8 cellular contexts compared by ENCODE assay signal in the genomic region with DNA sequence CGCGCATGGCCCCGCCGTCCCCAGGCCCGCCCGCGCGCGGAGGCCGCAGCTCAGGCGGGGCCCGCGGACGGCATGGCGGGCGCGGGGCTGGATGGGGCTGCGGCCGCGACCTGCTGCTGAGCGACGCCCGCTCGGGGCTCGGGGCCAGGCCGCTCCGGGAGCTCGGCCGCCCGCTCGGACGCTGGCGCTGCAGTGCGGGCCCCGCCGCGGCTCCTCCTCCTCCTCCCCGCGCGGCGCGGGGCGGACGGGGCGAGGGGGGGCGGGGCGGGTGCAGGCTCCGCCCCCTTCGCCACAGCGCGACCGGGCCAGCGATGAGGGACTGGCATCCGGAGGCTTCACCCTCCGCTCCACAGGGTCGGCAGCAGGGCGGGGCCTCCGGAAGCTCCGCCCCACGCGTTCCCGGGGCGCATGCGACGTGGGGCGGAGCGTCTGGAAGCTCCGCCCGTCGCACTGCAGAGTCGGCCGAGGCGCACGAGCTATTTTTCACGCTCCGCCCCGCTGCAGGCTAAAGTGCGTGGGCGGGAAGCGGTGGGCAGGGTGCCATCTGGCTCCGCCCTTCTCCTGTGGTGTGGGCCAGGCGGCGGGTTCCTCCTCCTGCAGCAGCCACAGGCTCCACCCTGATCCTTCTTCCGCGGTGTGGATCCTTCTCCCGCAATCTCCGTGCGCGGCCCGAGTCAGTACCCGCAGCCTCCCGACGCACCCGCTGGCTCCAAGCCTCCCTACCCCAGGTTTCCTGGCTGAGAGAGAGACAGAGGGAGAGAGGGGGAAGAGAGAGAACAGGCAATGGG. TPM values are rescaled to one million over a fixed set of nuclear protein-coding genes. Genes with fewer than 3 reads are reported as not detected.
DNase-seq lines count a peak whose midpoint lies in the region; ATAC-seq, FAIRE-seq and TF ChIP-seq lines count a peak whose summit lies in the region.
"Not testable (repeated sequence)": the region's sequence is repeated elsewhere in the genome, so short reads cannot be mapped to it uniquely, and the experiment has no call there.

TSS of gene PKD1 (minus strand) at position 196 of the 788 bp plus-strand sequence. CDS start 209 bp downstream, outside the sequence.

- POLR2A ChIA-PET in A549 (lab: Yijun Ruan, JAX), result interaction anchor here (0.8 to 1.3 kb wide), 3 partner anchors 12 to 19 kb away, joined by 4 to 11 read pairs (median 4); partner anchors contain the start of gene TRAF7

- H3K4me2 ChIP-seq in A549, result peak within 1 kb of the TSS; percentile 77

- H3K9me3 ChIP-seq in A549; SK-N-MC (ENCODE audit: low read depth, low read length): not testable (repeated sequence)

- CTCF ChIA-PET in A549 (lab: Yijun Ruan, JAX), result interaction anchor here (1.9 to 6.7 kb wide), 2 partner anchors 111 to 131 kb away, joined by 7 to 117 read pairs; partner anchors contain the start of gene NHERF2

- H3K4me3 ChIP-seq in A549 (peak within 1 kb of the TSS; percentile 74), SK-N-MC (peak within 1 kb of the TSS; percentile 73), lower leg skin (ENCODE audit: low read depth, poor library complexity, severe bottlenecking) (peak within 1 kb of the TSS; percentile 45)

- not testable (repeated sequence) for FAIRE-seq in A549 (lab: Jason Lieb, UNC)
- peak; percentile 15 for FAIRE-seq in endometrium (lab: Jason Lieb, UNC)

- peak within 1 kb of the TSS; percentile 82 to 96 for H3K27ac ChIP-seq in A549
- not testable (repeated sequence) for H3K27ac ChIP-seq in SK-N-MC

- TF ChIP-seq EP300 in A549 (IDR thresholded peaks at IDR 0.05), result not testable (repeated sequence)

- H3K4me1 ChIP-seq in A549, result not testable (repeated sequence)

- ATAC-seq in A549 (peak; percentile 91), GM18498 (IDR thresholded peaks at IDR 0.05; ENCODE audit: unreplicated experiment) (peak; percentile 62)

- TF ChIP-seq RAD21 in A549 (conservative IDR thresholded peaks at IDR 0.05 in 1 of 2, IDR thresholded peaks at IDR 0.05 in 1 of 2), result not testable (repeated sequence)

- peak; percentile 48 to 94 for DNase-seq in A549 (ENCODE audit: low read depth in 1 of 2, low spot score in 1 of 2)
- DNase-seq in NCI-H1436 (lab: John Stamatoyannopoulos, UW), result peak; percentile 88
- not testable (repeated sequence) for DNase-seq in SK-N-MC (ENCODE audit: low read depth, low spot score)
- DNase-seq in activated T-helper 1 cell treated with Interleukin-2 at 50 U/mL for 16 hours (ENCODE audit: low read depth), result peak; percentile 98
- peak; percentile 97 to 99 for DNase-seq in lower leg skin (ENCODE audit: low spot score in 2 of 2)
- peak; percentile 93 to 98 for DNase-seq in stimulated activated CD4-positive, alpha-beta T cell treated with anti-CD3 and anti-CD28 coated beads, Interleukin-15, amount 100 ng/mL, for 48 hours (ENCODE audit: low read depth in 2 of 2)

- peak; percentile 47 for TF ChIP-seq POLR2A in A549 (IDR thresholded peaks at IDR 0.05; ENCODE audit: low read length)
- not testable (repeated sequence) for TF ChIP-seq POLR2A in lower leg skin (IDR thresholded peaks at IDR 0.05)

- TF ChIP-seq CTCF in A549 (IDR thresholded peaks at IDR 0.05); lower leg skin (IDR thresholded peaks at IDR 0.05): not testable (repeated sequence)

- intact Hi-C loops in lower leg skin (cut with DNase I; ENCODE audit: low total_unique reads), result not testable (repeated sequence)

- H3K9ac ChIP-seq in SK-N-MC (ENCODE audit: insufficient read length), result peak within 1 kb of the TSS; percentile 41

- H3K36me3 ChIP-seq in SK-N-MC (ENCODE audit: insufficient read depth, low read length), result not testable (repeated sequence)

- 1% methylated on average over 19 of the region's 94 CpGs for WGBS in A549 (ENCODE audit: missing lambda C conversion rate)
- WGBS in lower leg skin, 2 donors, result 0% methylated on average over 24 to 33 of the region's 94 CpGs

TF ChIP-seq in A549, 52 proteins besides CTCF, POLR2A, EP300 and RAD21:
- TF ChIP-seq JUN (IDR thresholded peaks at IDR 0.05), result peak in 1 of 2 experiments; percentile 53; a peak in 1 of 5 replicates
- TF ChIP-seq, protein P1, sequence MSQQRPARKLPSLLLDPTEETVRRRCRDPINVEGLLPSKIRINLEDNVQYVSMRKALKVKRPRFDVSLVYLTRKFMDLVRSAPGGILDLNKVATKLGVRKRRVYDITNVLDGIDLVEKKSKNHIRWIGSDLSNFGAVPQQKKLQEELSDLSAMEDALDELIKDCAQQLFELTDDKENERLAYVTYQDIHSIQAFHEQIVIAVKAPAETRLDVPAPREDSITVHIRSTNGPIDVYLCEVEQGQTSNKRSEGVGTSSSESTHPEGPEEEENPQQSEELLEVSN (IDR thresholded peaks at IDR 0.05; ENCODE audit: borderline replicate concordance, low read depth), result peak; percentile 41; the same call in 1 of the 2 replicates
- TF ChIP-seq BHLHE40 (IDR thresholded peaks at IDR 0.05; ENCODE audit: low read depth, low read length), result 0 out of 2 replicates have a peak, but pooled peaks have one; percentile 6
TF ChIP-seq in A549: peak in this region for 3; not testable (repeated sequence) for 49.

RNA-seq across cellular contexts. Expression of gene PKD1, which starts in this region (rescaled TPM):
- polyA plus RNA-seq in A549 (2011; rRNA removed) (11.5 and 17.3 TPM in 2 replicates), A549 (2017; fragmentation: RNase III; extraction: RNeasy Plus Mini Kit Qiagen cat#74134 plus additional on column Dnase treatment) (38.4 to 39.7 TPM (median 39.2 TPM) in 3 replicates)
- polyA plus RNA-seq in A549 (2012; cell fraction: cytosol; rRNA removed), result 50.6 and 78.8 TPM in 2 replicates
- 342 and 597 TPM in 2 replicates for polyA plus RNA-seq in A549 (2012; cell fraction: nucleus; rRNA removed)
- polyA minus RNA-seq in A549 (2011; rRNA and poly(A)+ RNA removed), result 16.9 and 26.0 TPM in 2 replicates
- 100 to 1,000 TPM; 125 to 266 (median 192) TPM for total RNA-seq in lower leg skin
